ENCODE assay signal across 13 cellular contexts in genomic region chrX:65658229-65658628, GRCh38.
"Had no signal": no experiment of that assay in that cellular context is flagged by ENCODE, and none has a peak within 500 bp of the region (broad histone marks: within the 10 kb centered on the region; RNA-seq: fewer than 3 reads in every experiment).

No MANE protein-coding gene starts in this region.

- H3K27ac Mint-ChIP-seq: T-helper 17 cell had no signal

- FAIRE-seq: endothelial cell of umbilical vein, keratinocyte had no signal

- H3K4me3 Mint-ChIP-seq: naive B cell, T-helper 17 cell had no signal

- DNase-seq: activated gamma-delta T cell treated with Interleukin-2 at 50 U/mL for 16 hours; cerebellar nuclear complex; effector CD8-positive, alpha-beta T cell; esophagus squamous epithelium; hippocampal formation; mammary epithelial cell; naive B cell; sigmoid colon; spleen; T-helper 17 cell; WERI-Rb-1 had no signal

- H3K27me3 Mint-ChIP-seq: naive B cell, T-helper 17 cell had no signal

- ATAC-seq: T-helper 17 cell had no signal
